Comparison of ENCODE assay signal across 1 cellular context in the genomic region with DNA sequence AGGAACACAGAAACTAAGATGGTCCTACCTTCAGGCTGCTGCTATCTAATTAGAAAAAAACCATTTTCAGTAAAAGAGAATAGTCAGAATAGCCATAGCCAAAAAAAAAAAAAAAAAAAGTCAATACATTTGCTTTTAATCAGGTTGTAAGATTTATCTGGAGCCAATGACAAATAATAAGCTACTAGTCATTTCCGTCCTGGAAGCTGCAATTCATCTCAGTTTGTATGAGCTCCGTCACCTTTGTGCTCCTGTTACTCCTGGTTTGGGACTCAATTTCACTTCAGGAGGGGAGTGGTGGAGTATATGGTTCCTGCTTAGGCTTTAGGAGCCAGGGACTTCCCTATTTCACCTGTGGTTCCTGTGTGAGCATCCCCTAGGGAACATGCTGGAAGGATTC.
TF ChIP-seq lines count a peak whose summit lies in the region.

No MANE protein-coding gene starts in this region.

TF ChIP-seq in GM23338, 12 proteins besides CTCF, POLR2A, EP300 and RAD21 (continued from another document):
- TF ChIP-seq, protein P1, sequence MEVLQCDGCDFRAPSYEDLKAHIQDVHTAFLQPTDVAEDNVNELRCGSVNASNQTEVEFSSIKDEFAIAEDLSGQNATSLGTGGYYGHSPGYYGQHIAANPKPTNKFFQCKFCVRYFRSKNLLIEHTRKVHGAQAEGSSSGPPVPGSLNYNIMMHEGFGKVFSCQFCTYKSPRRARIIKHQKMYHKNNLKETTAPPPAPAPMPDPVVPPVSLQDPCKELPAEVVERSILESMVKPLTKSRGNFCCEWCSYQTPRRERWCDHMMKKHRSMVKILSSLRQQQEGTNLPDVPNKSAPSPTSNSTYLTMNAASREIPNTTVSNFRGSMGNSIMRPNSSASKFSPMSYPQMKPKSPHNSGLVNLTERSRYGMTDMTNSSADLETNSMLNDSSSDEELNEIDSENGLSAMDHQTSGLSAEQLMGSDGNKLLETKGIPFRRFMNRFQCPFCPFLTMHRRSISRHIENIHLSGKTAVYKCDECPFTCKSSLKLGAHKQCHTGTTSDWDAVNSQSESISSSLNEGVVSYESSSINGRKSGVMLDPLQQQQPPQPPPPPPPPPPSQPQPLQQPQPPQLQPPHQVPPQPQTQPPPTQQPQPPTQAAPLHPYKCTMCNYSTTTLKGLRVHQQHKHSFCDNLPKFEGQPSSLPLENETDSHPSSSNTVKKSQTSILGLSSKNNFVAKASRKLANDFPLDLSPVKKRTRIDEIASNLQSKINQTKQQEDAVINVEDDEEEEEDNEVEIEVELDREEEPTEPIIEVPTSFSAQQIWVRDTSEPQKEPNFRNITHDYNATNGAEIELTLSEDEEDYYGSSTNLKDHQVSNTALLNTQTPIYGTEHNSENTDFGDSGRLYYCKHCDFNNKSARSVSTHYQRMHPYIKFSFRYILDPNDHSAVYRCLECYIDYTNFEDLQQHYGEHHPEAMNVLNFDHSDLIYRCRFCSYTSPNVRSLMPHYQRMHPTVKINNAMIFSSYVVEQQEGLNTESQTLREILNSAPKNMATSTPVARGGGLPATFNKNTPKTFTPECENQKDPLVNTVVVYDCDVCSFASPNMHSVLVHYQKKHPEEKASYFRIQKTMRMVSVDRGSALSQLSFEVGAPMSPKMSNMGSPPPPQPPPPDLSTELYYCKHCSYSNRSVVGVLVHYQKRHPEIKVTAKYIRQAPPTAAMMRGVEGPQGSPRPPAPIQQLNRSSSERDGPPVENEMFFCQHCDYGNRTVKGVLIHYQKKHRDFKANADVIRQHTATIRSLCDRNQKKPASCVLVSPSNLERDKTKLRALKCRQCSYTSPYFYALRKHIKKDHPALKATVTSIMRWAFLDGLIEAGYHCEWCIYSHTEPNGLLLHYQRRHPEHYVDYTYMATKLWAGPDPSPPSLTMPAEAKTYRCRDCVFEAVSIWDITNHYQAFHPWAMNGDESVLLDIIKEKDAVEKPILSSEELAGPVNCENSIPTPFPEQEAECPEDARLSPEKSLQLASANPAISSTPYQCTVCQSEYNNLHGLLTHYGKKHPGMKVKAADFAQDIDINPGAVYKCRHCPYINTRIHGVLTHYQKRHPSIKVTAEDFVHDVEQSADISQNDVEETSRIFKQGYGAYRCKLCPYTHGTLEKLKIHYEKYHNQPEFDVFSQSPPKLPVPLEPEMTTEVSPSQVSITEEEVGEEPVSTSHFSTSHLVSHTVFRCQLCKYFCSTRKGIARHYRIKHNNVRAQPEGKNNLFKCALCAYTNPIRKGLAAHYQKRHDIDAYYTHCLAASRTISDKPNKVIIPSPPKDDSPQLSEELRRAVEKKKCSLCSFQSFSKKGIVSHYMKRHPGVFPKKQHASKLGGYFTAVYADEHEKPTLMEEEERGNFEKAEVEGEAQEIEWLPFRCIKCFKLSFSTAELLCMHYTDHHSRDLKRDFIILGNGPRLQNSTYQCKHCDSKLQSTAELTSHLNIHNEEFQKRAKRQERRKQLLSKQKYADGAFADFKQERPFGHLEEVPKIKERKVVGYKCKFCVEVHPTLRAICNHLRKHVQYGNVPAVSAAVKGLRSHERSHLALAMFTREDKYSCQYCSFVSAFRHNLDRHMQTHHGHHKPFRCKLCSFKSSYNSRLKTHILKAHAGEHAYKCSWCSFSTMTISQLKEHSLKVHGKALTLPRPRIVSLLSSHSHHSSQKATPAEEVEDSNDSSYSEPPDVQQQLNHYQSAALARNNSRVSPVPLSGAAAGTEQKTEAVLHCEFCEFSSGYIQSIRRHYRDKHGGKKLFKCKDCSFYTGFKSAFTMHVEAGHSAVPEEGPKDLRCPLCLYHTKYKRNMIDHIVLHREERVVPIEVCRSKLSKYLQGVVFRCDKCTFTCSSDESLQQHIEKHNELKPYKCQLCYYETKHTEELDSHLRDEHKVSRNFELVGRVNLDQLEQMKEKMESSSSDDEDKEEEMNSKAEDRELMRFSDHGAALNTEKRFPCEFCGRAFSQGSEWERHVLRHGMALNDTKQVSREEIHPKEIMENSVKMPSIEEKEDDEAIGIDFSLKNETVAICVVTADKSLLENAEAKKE (CRISPR knock-in tag; IDR thresholded peaks at IDR 0.05), result no peak
- TF ChIP-seq NANOG (IDR thresholded peaks at IDR 0.05; ENCODE audit: borderline replicate concordance) (no peak), EZH2 (IDR thresholded peaks at IDR 0.05; ENCODE audit: low read depth, unreplicated experiment) (no peak), EZH2phosphoT487 (IDR thresholded peaks at IDR 0.05; ENCODE audit: unreplicated experiment) (no peak), POLR2AphosphoS5 (IDR thresholded peaks at IDR 0.05; ENCODE audit: low read depth) (no peak), JUNB (IDR thresholded peaks at IDR 0.05; ENCODE audit: unreplicated experiment) (no peak)
